Comparison of ENCODE assay signal across 8 cellular contexts in genomic region chr4:145618210-145618911, GRCh38. TPM values are rescaled to one million over a fixed set of nuclear protein-coding genes. Genes with fewer than 3 reads are reported as not detected.
DNase-seq lines count a peak whose midpoint lies in the region; ATAC-seq, FAIRE-seq and TF ChIP-seq lines count a peak whose summit lies in the region.

No MANE protein-coding gene starts in this region.

- H3K4me3 ChIP-seq in H1 (ENCODE audit: extremely low read depth in 1 of 4, insufficient read depth in 2 of 4, low read depth in 3 of 4, low read length in 4 of 4) (peak overlapping the region; percentile 71 to 96 (median 80)), mononuclear cell (ENCODE audit: low read length) (peak overlapping the region; percentile 84), transverse colon (peak overlapping the region; percentile 72 to 83 (median 76))

- no peak overlapping the region for H2BK120ac ChIP-seq in H1 (replicated peaks; ENCODE audit: low read depth, low read length)

- H2AFZ ChIP-seq in H1 (ENCODE audit: low read length): peak overlapping the region; percentile 72; the same call in 1 of the 2 replicates

- H4K8ac ChIP-seq in H1 (ENCODE audit: extremely low read depth, insufficient read depth, low read length): no peak overlapping the region

- intact Hi-C loops in transverse colon (cut with DNase I; ENCODE audit: low total_unique reads): loop anchor here (10.0 kb wide), 1 partner anchor 384 kb away; no protein-coding TSS in a partner anchor

- H2BK5ac ChIP-seq in H1 (ENCODE audit: low read depth, low read length): 0 out of 2 replicates have a peak overlapping the region, but pooled peaks have one; percentile 80

- peak overlapping the region; percentile 64 to 67 for H3K4me2 ChIP-seq in H1 (ENCODE audit: insufficient read depth in 1 of 2, low read depth in 2 of 2, low read length in 2 of 2)

- FAIRE-seq in H1 (lab: Jason Lieb, UNC): no peak

- TF ChIP-seq POLR2A in H1 (IDR thresholded peaks at IDR 0.05; ENCODE audit: control extremely low read depth in 1 of 2, low read depth in 2 of 2, low read length in 2 of 2) (no peak), transverse colon (IDR thresholded peaks at IDR 0.05) (no peak)

- no peak overlapping the region for H2BK15ac ChIP-seq in H1 (ENCODE audit: low read length)

- CTCF ChIA-PET in H1 (lab: Charles Lee; ENCODE audit: partially characterized antibody): interaction anchor here (0.7 to 2.3 kb wide), 11 partner anchors 9 to 471 kb away, joined by 3 to 8 read pairs (median 3); no protein-coding TSS in a partner anchor

- no peaks in the 10 kb centered on the region for H3K79me1 ChIP-seq in H1 (ENCODE audit: low read depth, low read length)

- H4K5ac ChIP-seq in H1 (ENCODE audit: insufficient read length, low read depth, low read length): no peak overlapping the region

- no peak overlapping the region for H3K56ac ChIP-seq in H1 (replicated peaks; ENCODE audit: insufficient read length, low read depth, low read length)

- TF ChIP-seq EP300 in H1 (IDR thresholded peaks at IDR 0.05; ENCODE audit: borderline replicate concordance in 1 of 2, low read depth in 2 of 2, low read length in 2 of 2): no peak
- TF ChIP-seq EP300 in transverse colon (IDR thresholded peaks at IDR 0.05; ENCODE audit: low read depth): no peak

- peaks cover 2 to 4% of the 10 kb centered on the region in 2 experiments; a peak in 2 of 4 replicates for H3K9me3 ChIP-seq in H1 (ENCODE audit: insufficient read depth in 2 of 2, low read depth in 1 of 2, low read length in 1 of 2)
- H3K9me3 ChIP-seq in mononuclear cell (ENCODE audit: low read depth, low read length): no peaks in the 10 kb centered on the region
- no peaks in the 10 kb centered on the region for H3K9me3 ChIP-seq in transverse colon

- H3K14ac ChIP-seq in H1 (ENCODE audit: insufficient read length): no peak overlapping the region

- no peak overlapping the region for H2BK20ac ChIP-seq in H1 (ENCODE audit: low read length)

- no peaks in the 10 kb centered on the region for H4K20me1 ChIP-seq in H1 (replicated peaks in 1 of 2; ENCODE audit: control insufficient read depth in 1 of 2, insufficient read depth in 2 of 2, low read length in 2 of 2)

- POLR2A ChIA-PET in H1 (lab: Charles Lee; ENCODE audit: partially characterized antibody): interaction anchor here (1.0 to 1.2 kb wide), 2 partner anchors 9 to 489 kb away, joined by 3 read pairs; no protein-coding TSS in a partner anchor

- H4K91ac ChIP-seq in H1 (replicated peaks; ENCODE audit: insufficient read length, low read length): no peak overlapping the region

- WGBS in H1 (ENCODE audit: extremely low coverage in 1 of 2, insufficient coverage in 1 of 2, insufficient read length in 1 of 2, insufficient replicate concordance in 2 of 2, low coverage in 1 of 2, low lambda C conversion rate in 2 of 2, missing lambda C conversion rate in 1 of 2), 2 experiments: 30% methylated on average over 16 of the region's 16 CpGs; no CpG with 5 or more reads in 1 of the 2 experiments
- WGBS in transverse colon (ENCODE audit: low coverage in 1 of 2), 2 donors: 2 to 5% methylated on average over 6 to 16 of the region's 16 CpGs

- no peaks in the 10 kb centered on the region; a peak in 1 of 8 replicates for H3K36me3 ChIP-seq in H1 (ENCODE audit: control insufficient read depth in 2 of 4, insufficient read depth in 4 of 4, low read length in 3 of 4)
- no peaks in the 10 kb centered on the region for H3K36me3 ChIP-seq in transverse colon

- no peak overlapping the region for H3K23ac ChIP-seq in H1 (ENCODE audit: insufficient read length)

- no peak for TF ChIP-seq RAD21 in H1 (IDR thresholded peaks at IDR 0.05 in 1 of 2, conservative IDR thresholded peaks at IDR 0.05 in 1 of 2; ENCODE audit: low read depth in 2 of 2, low read length in 2 of 2)

- no peaks in the 10 kb centered on the region; a peak in 1 of 4 replicates for H3K79me2 ChIP-seq in H1 (ENCODE audit: control insufficient read depth in 1 of 2, insufficient read depth in 2 of 2, low read length in 2 of 2)

- in situ Hi-C loops in transverse colon (cut with MboI; ENCODE audit: low pct_ligation_motif_present in 1 of 4, low pct_unique_long_range_greater_than_20kb in 1 of 4, low sequenced_read_pairs in 3 of 4): no loop called here

- H3K27me3 ChIP-seq in H1 (replicated peaks in 1 of 4; ENCODE audit: control insufficient read depth in 3 of 4, extremely low read depth in 1 of 4, insufficient read depth in 3 of 4, low read length in 3 of 4) (no peaks in the 10 kb centered on the region), mononuclear cell (ENCODE audit: insufficient read depth, low read length) (no peaks in the 10 kb centered on the region), transverse colon (no peaks in the 10 kb centered on the region)

- no peak overlapping the region for H3K4ac ChIP-seq in H1 (replicated peaks; ENCODE audit: insufficient read length, low read depth, low read length)

- H3K23me2 ChIP-seq in H1 (ENCODE audit: low read depth, low read length): peaks cover 4% of the 10 kb centered on the region

- peak; percentile 7 for ATAC-seq in HG02642 (IDR thresholded peaks at IDR 0.05; ENCODE audit: poor library complexity, unreplicated experiment)
- ATAC-seq in GM21423 (IDR thresholded peaks at IDR 0.05; ENCODE audit: unreplicated experiment): no peak

- peaks cover 0 to 3% (median 1%) of the 10 kb centered on the region in 4 experiments; a peak in 4 of 7 replicates for H3K4me1 ChIP-seq in H1 (replicated peaks in 1 of 4; ENCODE audit: control insufficient read depth in 3 of 4, insufficient read depth in 4 of 4, low read length in 3 of 4)
- peaks cover 22% of the 10 kb centered on the region for H3K4me1 ChIP-seq in mononuclear cell (ENCODE audit: insufficient read depth, low read length)
- H3K4me1 ChIP-seq in transverse colon: peaks cover 6 to 28% (median 8%) of the 10 kb centered on the region in 4 donors

- peak; percentile 18 for DNase-seq in CD1c-positive myeloid dendritic cell (ENCODE audit: extremely low spot score)
- DNase-seq in activated CD4-positive, alpha-beta T cell treated with anti-CD3 and anti-CD28 coated beads for 48 hours: peak; percentile 26
- no peak for DNase-seq in H1 (ENCODE audit: low read depth in 1 of 2, low spot score in 2 of 2)
- peak; percentile 22 for DNase-seq in transverse colon
- DNase-seq in NK-92 (lab: John Stamatoyannopoulos, UW; ENCODE audit: unreplicated experiment): no peak

- H3K27ac ChIP-seq in H1 (ENCODE audit: low read depth, low read length) (no peak overlapping the region), transverse colon (peak overlapping the region; percentile 90 to 97 (median 94))

- TF ChIP-seq CTCF in H1 (IDR thresholded peaks at IDR 0.05; ENCODE audit: control extremely low read depth in 1 of 3, insufficient read depth in 1 of 3, low read depth in 1 of 3, low read length in 3 of 3) (no peak), transverse colon (IDR thresholded peaks at IDR 0.05) (no peak)

- no peak overlapping the region for H2AK5ac ChIP-seq in H1 (ENCODE audit: low read depth, low read length)

- H3K9ac ChIP-seq in H1 (replicated peaks in 1 of 4; ENCODE audit: extremely low read depth in 1 of 4, low read depth in 3 of 4, low read length in 3 of 4): peak overlapping the region in 3 of 4 experiments; percentile 74 to 83 (median 81); a peak in 4 of 7 replicates

- H3K18ac ChIP-seq in H1 (ENCODE audit: extremely low read depth, low read length): no peak overlapping the region

- no peak overlapping the region for H2BK12ac ChIP-seq in H1 (ENCODE audit: low read depth, low read length)

TF ChIP-seq in H1, 55 proteins besides CTCF, POLR2A, EP300 and RAD21:
- TF ChIP-seq RNF2 (IDR thresholded peaks at IDR 0.05; ENCODE audit: borderline replicate concordance, low read depth, low read length, missing control alignments, poor library complexity, severe bottlenecking) (no peak), PHF8 (conservative IDR thresholded peaks at IDR 0.05; ENCODE audit: low read depth, low read length) (no peak), CHD1 (IDR thresholded peaks at IDR 0.05; ENCODE audit: low read depth, low read length) (no peak), CBX5 (IDR thresholded peaks at IDR 0.05; ENCODE audit: low read depth, low read length) (no peak), HDAC2 (IDR thresholded peaks at IDR 0.05; ENCODE audit: borderline replicate concordance in 1 of 2, low read depth in 2 of 2, low read length in 2 of 2) (no peak), ATF3 (IDR thresholded peaks at IDR 0.05; ENCODE audit: insufficient read depth, low read depth, low read length) (no peak), CTBP2 (IDR thresholded peaks at IDR 0.05; ENCODE audit: borderline replicate concordance, insufficient read depth, insufficient read length, low read length) (no peak), TEAD4 (IDR thresholded peaks at IDR 0.05; ENCODE audit: low read depth, low read length) (no peak), CREB1 (IDR thresholded peaks at IDR 0.05) (no peak), ASH2L (IDR thresholded peaks at IDR 0.05; ENCODE audit: low read length) (no peak), TAF1 (IDR thresholded peaks at IDR 0.05; ENCODE audit: low read depth, low read length) (no peak), SIX5 (IDR thresholded peaks at IDR 0.05; ENCODE audit: low read depth, low read length) (no peak)

RNA-seq across cellular contexts. Expression of gene MMAA, which starts 0.8 kb away (rescaled TPM):
- total RNA-seq in H1 (2021; fragmentation: NEBNext Ultra II Directional; extraction: Animal tissue kit (Norgen Biotek cat#: 25700)): 3.6 and 4.9 TPM in 2 replicates
- 0.77 and 0.98 TPM in 2 replicates for polyA plus RNA-seq in H1 (2011; rRNA removed)
- 1.5 TPM for polyA plus RNA-seq in H1 (2011; cell fraction: cytosol; rRNA removed)
- polyA plus RNA-seq in H1 (2011; cell fraction: nucleus; rRNA removed): 0.58 TPM
- 2.3 to 3.1 TPM (median 2.4 TPM) in 4 replicates for polyA plus RNA-seq in H1 (2012, experiment 1 of 2)
- polyA plus RNA-seq in H1 (2012, experiment 2 of 2): 0.25 TPM
- polyA plus RNA-seq in H1 (2013, experiment 1 of 2): 3.4 TPM
- polyA plus RNA-seq in H1 (2013, experiment 2 of 2): 3.5 TPM
- 1.6 and 2.3 TPM in 2 replicates for polyA minus RNA-seq in H1 (2011; rRNA and poly(A)+ RNA removed)
- polyA minus RNA-seq in H1 (2011; cell fraction: cytosol; rRNA and poly(A)+ RNA removed): 2.1 TPM
- 2.1 TPM for polyA minus RNA-seq in H1 (2011; cell fraction: nucleus; rRNA and poly(A)+ RNA removed)
- 5.2 TPM for total RNA-seq in mononuclear cell
- 1 to 10 TPM in 3 of 4 donors, under 1 TPM in 1; 0.37 to 9.1 (median 7.9) TPM for total RNA-seq in transverse colon

Comparison
In these comparisons a context has a peak if more than half of its experiments do, and no peak if none do; other contexts are left out.
1. DNase-seq: peak in CD1c-positive myeloid dendritic cell (single experiment), activated CD4-positive, alpha-beta T cell treated with anti-CD3 and anti-CD28 coated beads for 48 hours (single experiment) and transverse colon (single experiment); none in H1 (0 of 2) and NK-92 (single experiment).
2. Peak in every context shown above with its lines, with median percentiles within 50 percentile points of each other: H3K4me3 ChIP-seq.